ENCODE assay signal across 21 cellular contexts in genomic region chr16:3669067-3669466, GRCh38.
"Had no signal": no experiment of that assay in that cellular context is flagged by ENCODE, and none has a peak within 500 bp of the region (broad histone marks: within the 10 kb centered on the region; RNA-seq: fewer than 3 reads in every experiment).

No MANE protein-coding gene starts in this region.

- H3K27ac Mint-ChIP-seq: activated CD4-positive, alpha-beta T cell treated with anti-CD3 and anti-CD28 coated beads, Interleukin-2, amount 10 ng/mL, durations not matched to agents 24 days and 14 days; activated naive CD8-positive, alpha-beta T cell treated with anti-CD3 and anti-CD28 coated beads for 36 hours; stimulated activated memory B cell treated with anti-CD40 and anti-IgM and Interleukin-4, amounts not matched to agents 10 μg/mL and 1 μg/mL and 100 μg/mL, for 72 hours had no signal

- H3K4me3 Mint-ChIP-seq: activated CD4-positive, alpha-beta T cell treated with anti-CD3 and anti-CD28 coated beads, Interleukin-2, amount 10 ng/mL, durations not matched to agents 24 days and 14 days; activated naive CD8-positive, alpha-beta T cell treated with anti-CD3 and anti-CD28 coated beads for 36 hours; naive thymus-derived CD8-positive, alpha-beta T cell; stimulated activated memory B cell treated with anti-CD40 and anti-IgM and Interleukin-4, amounts not matched to agents 10 μg/mL and 1 μg/mL and 100 μg/mL, for 72 hours; stimulated activated naive CD8-positive, alpha-beta T cell treated with anti-CD3 and anti-CD28 coated beads, Interleukin-15, amount 100 ng/mL, for 72 hours had no signal

- H3K27me3 Mint-ChIP-seq: activated CD4-positive, alpha-beta T cell treated with anti-CD3 and anti-CD28 coated beads, Interleukin-2, amount 10 ng/mL, durations not matched to agents 24 days and 14 days; activated naive CD8-positive, alpha-beta T cell treated with anti-CD3 and anti-CD28 coated beads for 36 hours; effector memory CD8-positive, alpha-beta T cell; naive thymus-derived CD8-positive, alpha-beta T cell; stimulated activated memory B cell treated with anti-CD40 and anti-IgM and Interleukin-4, amounts not matched to agents 10 μg/mL and 1 μg/mL and 100 μg/mL, for 72 hours; stimulated activated naive CD8-positive, alpha-beta T cell treated with anti-CD3 and anti-CD28 coated beads, Interleukin-15, amount 100 ng/mL, for 72 hours had no signal

- ATAC-seq: effector memory CD8-positive, alpha-beta T cell; gastroesophageal sphincter; lower lobe of right lung; naive thymus-derived CD8-positive, alpha-beta T cell; stimulated activated memory B cell treated with anti-CD40 and anti-IgM and Interleukin-4, amounts not matched to agents 10 μg/mL and 1 μg/mL and 100 μg/mL, for 72 hours; stimulated activated naive CD8-positive, alpha-beta T cell treated with anti-CD3 and anti-CD28 coated beads, Interleukin-15, amount 100 ng/mL, for 72 hours had no signal

- H3K9me3 Mint-ChIP-seq: activated CD4-positive, alpha-beta T cell treated with anti-CD3 and anti-CD28 coated beads, Interleukin-2, amount 10 ng/mL, durations not matched to agents 24 days and 14 days; activated naive CD8-positive, alpha-beta T cell treated with anti-CD3 and anti-CD28 coated beads for 36 hours; effector memory CD8-positive, alpha-beta T cell; naive thymus-derived CD8-positive, alpha-beta T cell; stimulated activated memory B cell treated with anti-CD40 and anti-IgM and Interleukin-4, amounts not matched to agents 10 μg/mL and 1 μg/mL and 100 μg/mL, for 72 hours; stimulated activated naive CD8-positive, alpha-beta T cell treated with anti-CD3 and anti-CD28 coated beads, Interleukin-15, amount 100 ng/mL, for 72 hours had no signal

- DNase-seq: activated CD4-positive, alpha-beta T cell treated with anti-CD3 and anti-CD28 coated beads, Interleukin-2, amount 10 ng/mL, durations not matched to agents 24 days and 14 days; activated CD4-positive, CD25-positive, alpha-beta regulatory T cell treated with anti-CD3 and anti-CD28 coated beads, Interleukin-2, amount 50 U/mL, for 72 hours; activated naive CD4-positive, alpha-beta T cell; activated naive CD8-positive, alpha-beta T cell treated with anti-CD3 and anti-CD28 coated beads for 36 hours; activated T-cell treated with anti-CD3 and anti-CD28 coated beads, Interleukin-2, amount 50 U/mL, for 48 hours; amniotic stem cell; caudate nucleus; cortex of kidney; effector memory CD8-positive, alpha-beta T cell; hypothalamus; kidney glomerular epithelial cell; lower lobe of right lung; naive thymus-derived CD8-positive, alpha-beta T cell; retina; small intestine; stimulated activated CD4-positive, alpha-beta T cell treated with anti-CD3 and anti-CD28 coated beads, Interleukin-4, amount 100 ng/mL, for 24 hours; stimulated activated naive CD8-positive, alpha-beta T cell treated with anti-CD3 and anti-CD28 coated beads, Interleukin-15, amount 100 ng/mL, for 72 hours; substantia nigra; upper lobe of left lung had no signal
